25 cellular contexts compared by ENCODE assay signal in the genomic region with DNA sequence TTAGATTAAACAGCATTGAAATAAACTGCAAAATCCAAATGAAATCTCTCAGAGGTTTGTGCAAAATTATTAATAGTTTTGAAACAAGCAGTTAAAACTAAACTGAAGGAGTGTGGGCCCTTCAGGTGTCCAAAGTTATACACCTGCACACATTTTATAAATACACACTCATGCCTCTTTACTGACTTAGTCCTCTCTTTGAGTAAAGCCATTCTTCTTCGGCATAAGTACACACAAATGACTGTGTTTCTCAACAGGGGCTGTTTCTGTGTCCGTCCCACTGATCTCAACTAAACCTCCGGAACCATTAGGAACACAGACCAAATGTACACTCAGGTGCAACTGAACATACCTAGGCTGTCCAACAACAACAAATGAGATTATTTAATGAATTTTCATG.
"Had no signal": no experiment of that assay in that cellular context is flagged by ENCODE, and none has a peak within 500 bp of the region (broad histone marks: within the 10 kb centered on the region; RNA-seq: fewer than 3 reads in every experiment).

No MANE protein-coding gene starts in this region.

- H3K9me3 ChIP-seq: stomach, suprapubic skin, testis, thoracic aorta, thyroid gland, tibial artery, tibial nerve, transverse colon, upper lobe of left lung, uterus, vagina had no signal

- H3K36me3 ChIP-seq: stomach, suprapubic skin, thoracic aorta, thyroid gland, tibial artery, tibial nerve, transverse colon, upper lobe of left lung, uterus, vagina had no signal

- DNase-seq: stimulated activated CD4-positive, alpha-beta T cell treated with anti-CD3 and anti-CD28 coated beads, Interleukin-2, amount 100 ng/mL, for 48 hours; stimulated activated CD4-positive, alpha-beta T cell treated with anti-CD3 and anti-CD28 coated beads, Interleukin-4, amount 100 ng/mL, for 1 hour; stimulated activated CD4-positive, alpha-beta T cell treated with anti-CD3 and anti-CD28 coated beads, Interleukin-4, amount 100 ng/mL, for 24 hours; stimulated activated CD4-positive, alpha-beta T cell treated with anti-CD3 and anti-CD28 coated beads, Interleukin-4, amount 100 ng/mL, for 4 hours; stimulated activated CD8-positive, alpha-beta memory T cell treated with anti-CD3 and anti-CD28 coated beads, Interleukin-4, amount 100 ng/mL, for 48 hours; stimulated activated naive B cell treated with anti-CD40 and anti-IgM and Interleukin-4, amounts not matched to agents 10 μg/mL and 1 μg/mL and 100 μg/mL, for 72 hours; stimulated activated naive CD4-positive, alpha-beta T cell; stimulated activated naive CD4-positive, alpha-beta T cell treated with Interleukin-2 at 50 U/mL for 16 hours; stimulated activated naive CD8-positive, alpha-beta T cell treated with anti-CD3 and anti-CD28 coated beads, Interleukin-15, amount 100 ng/mL, for 72 hours; stimulated activated naive CD8-positive, alpha-beta T cell treated with anti-CD3 and anti-CD28 coated beads, Interleukin-15, Interleukin-2, amounts not matched to agents 100 U/mL and 50 U/mL, for 24 hours; stomach; substantia nigra; testis; thyroid gland; tibial artery; transverse colon; trophoblast cell; upper lobe of left lung; uterus had no signal

- H3K27me3 ChIP-seq: stomach, testis, thyroid gland, tibial artery, transverse colon, upper lobe of left lung, uterus, vagina had no signal

- H3K4me3 ChIP-seq: stomach, suprapubic skin, testis, thoracic aorta, thyroid gland, tibial artery, tibial nerve, transverse colon, upper lobe of left lung, uterus, vagina had no signal

- H3K4me1 ChIP-seq: suprapubic skin, testis, thyroid gland, tibial artery, tibial nerve, upper lobe of left lung, uterus, vagina had no signal

- ATAC-seq: stimulated activated effector memory CD8-positive, alpha-beta T cell treated with anti-CD3 and anti-CD28 coated beads, Interleukin-12 subunit alpha, Interleukin-12 subunit beta, amount 100 ng/mL, for 72 hours; stimulated activated memory B cell treated with anti-CD40 and anti-IgM and Interleukin-4, amounts not matched to agents 10 μg/mL and 1 μg/mL and 100 μg/mL, for 72 hours; stimulated activated naive B cell treated with anti-CD40 and anti-IgM and Interleukin-4, amounts not matched to agents 10 μg/mL and 1 μg/mL and 100 μg/mL, for 72 hours; stimulated activated naive CD8-positive, alpha-beta T cell treated with anti-CD3 and anti-CD28 coated beads, Interleukin-15, amount 100 ng/mL, for 72 hours; stimulated activated naive CD8-positive, alpha-beta T cell treated with anti-CD3 and anti-CD28 coated beads, Interleukin-15, Interleukin-2, amounts not matched to agents 100 U/mL and 50 U/mL, for 24 hours had no signal

- H3K27ac ChIP-seq: stomach, suprapubic skin, testis, thoracic aorta, thyroid gland, tibial artery, tibial nerve, transverse colon, upper lobe of left lung, uterus, vagina had no signal
